ENCODE assay signal across 14 cellular contexts in the genomic region with DNA sequence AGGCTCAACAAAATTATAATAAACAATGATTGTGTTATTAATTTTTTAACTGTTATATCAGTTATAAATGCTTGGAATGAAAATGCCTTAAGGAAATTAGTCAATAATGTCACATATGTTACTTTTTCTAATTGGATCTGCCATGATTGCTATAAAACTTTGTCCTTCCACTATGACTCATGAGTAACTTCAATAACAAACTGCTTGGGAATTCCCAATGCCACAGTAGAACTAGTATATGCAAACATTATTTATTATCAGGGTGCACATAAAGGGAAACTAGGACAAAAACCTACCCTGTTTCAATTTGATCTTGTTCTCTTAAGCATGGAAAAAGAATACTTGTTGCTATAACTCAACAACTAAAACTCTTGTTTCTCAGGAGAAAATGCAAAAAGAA. TPM values are rescaled to one million over a fixed set of nuclear protein-coding genes. Genes with fewer than 3 reads are reported as not detected.
"Had no signal": no experiment of that assay in that cellular context is flagged by ENCODE, and none has a peak within 500 bp of the region (broad histone marks: within the 10 kb centered on the region; RNA-seq: fewer than 3 reads in every experiment).

No MANE protein-coding gene starts in this region.

- DNase-seq: body of pancreas; kidney; left ventricle myocardium superior; sigmoid colon; stimulated activated CD4-positive, alpha-beta T cell treated with anti-CD3 and anti-CD28 coated beads, Interleukin-2, amount 100 ng/mL, for 48 hours; stimulated activated naive CD4-positive, alpha-beta T cell treated with Interleukin-2 at 50 U/mL for 16 hours; trophoblast cell had no signal

- H3K27me3 ChIP-seq: body of pancreas, gastroesophageal sphincter, sigmoid colon had no signal

- H3K27ac ChIP-seq: body of pancreas, gastroesophageal sphincter, sigmoid colon had no signal

- ATAC-seq: activated CD4-positive, CD25-positive, alpha-beta regulatory T cell treated with anti-CD3 and anti-CD28 coated beads, Interleukin-2, amount 50 U/mL, for 24 hours; body of pancreas; esophagus mucosa; gastroesophageal sphincter; left ventricle myocardium superior had no signal

- H3K36me3 ChIP-seq: gastroesophageal sphincter, sigmoid colon had no signal

- H3K4me1 ChIP-seq: body of pancreas, gastroesophageal sphincter, sigmoid colon had no signal

- H3K4me3 ChIP-seq: body of pancreas, gastroesophageal sphincter, sigmoid colon had no signal

RNA-seq across cellular contexts. Expression of a gene that starts 59.1 kb away (rescaled TPM):
- total RNA-seq: body of pancreas, esophagus mucosa, gastroesophageal sphincter, kidney, left ventricle myocardium superior, myocyte, neural crest cell, osteocyte, pulmonary artery endothelial cell, sigmoid colon had no signal
- polyA plus RNA-seq: sigmoid colon had no signal
